Comparison of ENCODE assay signal across 8 cellular contexts in genomic region chr11:101127699-101128570, GRCh38. TPM values are rescaled to one million over a fixed set of nuclear protein-coding genes. Genes with fewer than 3 reads are reported as not detected.
DNase-seq lines count a peak whose midpoint lies in the region; ATAC-seq and TF ChIP-seq lines count a peak whose summit lies in the region.

No MANE protein-coding gene starts in this region.

- no peaks in the 10 kb centered on the region for H3K36me3 ChIP-seq in suprapubic skin

- no peak for TF ChIP-seq POLR2A in suprapubic skin (IDR thresholded peaks at IDR 0.05)

- peaks cover 14% of the 10 kb centered on the region for H3K4me1 Mint-ChIP-seq in brain
- no peaks in the 10 kb centered on the region for H3K4me1 Mint-ChIP-seq in T-helper 2 cell treated with Interferon-gamma antibody and Interleukin-4, amounts not matched to agents 5 μg/mL and 100 μg/mL, for 36 hours (ENCODE audit: low read depth)

- H3K27ac ChIP-seq in suprapubic skin: peak overlapping the region; percentile 59

- H3K27me3 Mint-ChIP-seq in brain: peaks cover 91% of the 10 kb centered on the region
- peaks cover 29% of the 10 kb centered on the region for H3K27me3 Mint-ChIP-seq in T-helper 2 cell treated with Interferon-gamma antibody and Interleukin-4, amounts not matched to agents 5 μg/mL and 100 μg/mL, for 36 hours (ENCODE audit: low read depth)

- H3K4me3 Mint-ChIP-seq in brain: peak overlapping the region; percentile 70 to 89 (median 78)
- no peak overlapping the region for H3K4me3 Mint-ChIP-seq in T-helper 2 cell treated with Interferon-gamma antibody and Interleukin-4, amounts not matched to agents 5 μg/mL and 100 μg/mL, for 36 hours

- peak; percentile 71 for ATAC-seq in left colon

- no peak for TF ChIP-seq EP300 in suprapubic skin (IDR thresholded peaks at IDR 0.05)

- intact Hi-C loops in left colon (cut with DNase I, micrococcal nuclease): no loop called here

- DNase-seq in NCI-H1417 (lab: John Stamatoyannopoulos, UW) (peak; percentile 32 to 67 (median 67)), NCI-H1417 treated with DMSO at 0.1 percent for 48 hours (lab: John Stamatoyannopoulos, UW) (no peak), left colon (peak in 1 of 2 donors; percentile 32), suprapubic skin (ENCODE audit: low spot score in 2 of 2) (peak; percentile 63 to 79), GM19238 (ENCODE audit: insufficient read length, low spot score) (no peak)
- DNase-seq in stimulated activated CD4-positive, alpha-beta T cell treated with anti-CD3 and anti-CD28 coated beads, Interleukin-12 subunit alpha, Interleukin-12 subunit beta, amount 100 ng/mL, for 4 hours: no peak
- no peak for DNase-seq in T-helper 2 cell treated with Interferon-gamma antibody and Interleukin-4, amounts not matched to agents 5 μg/mL and 100 μg/mL, for 36 hours (ENCODE audit: low spot score)

- H3K4me1 ChIP-seq in suprapubic skin: peaks cover 30% of the 10 kb centered on the region

- peaks cover 53% of the 10 kb centered on the region for H3K27me3 ChIP-seq in suprapubic skin

- H3K36me3 Mint-ChIP-seq in brain: no peaks in the 10 kb centered on the region
- no peaks in the 10 kb centered on the region for H3K36me3 Mint-ChIP-seq in T-helper 2 cell treated with Interferon-gamma antibody and Interleukin-4, amounts not matched to agents 5 μg/mL and 100 μg/mL, for 36 hours (ENCODE audit: low read depth)

- TF ChIP-seq CTCF in brain (conservative IDR thresholded peaks at IDR 0.05) (no peak), suprapubic skin (IDR thresholded peaks at IDR 0.05) (no peak)

- H3K4me3 ChIP-seq in suprapubic skin: peak overlapping the region; percentile 61

- no peak overlapping the region for H3K27ac Mint-ChIP-seq in brain
- H3K27ac Mint-ChIP-seq in T-helper 2 cell treated with Interferon-gamma antibody and Interleukin-4, amounts not matched to agents 5 μg/mL and 100 μg/mL, for 36 hours: no peak overlapping the region

- peaks cover 0 to 4% (median 0%) of the 10 kb centered on the region in 5 experiments for H3K9me3 Mint-ChIP-seq in brain
- H3K9me3 Mint-ChIP-seq in T-helper 2 cell treated with Interferon-gamma antibody and Interleukin-4, amounts not matched to agents 5 μg/mL and 100 μg/mL, for 36 hours: no peaks in the 10 kb centered on the region

- no peaks in the 10 kb centered on the region for H3K9me3 ChIP-seq in suprapubic skin

- WGBS in suprapubic skin: 11% methylated on average over 21 of the region's 93 CpGs

RNA-seq across cellular contexts. Expression of gene PGR, which starts 1.7 kb away (rescaled TPM):
- not detected for polyA plus RNA-seq in brain (ENCODE audit: insufficient read depth, low read depth, low replicate concordance)
- total RNA-seq in left colon (under 1 TPM; 0.31 to 0.87 TPM), suprapubic skin (under 1 TPM; 0.18 to 0.80 (median 0.53) TPM)

Comparison
In these comparisons a context has a peak if more than half of its experiments do, and no peak if none do; other contexts are left out.
1. DNase-seq: peak in NCI-H1417 (3 of 3) and suprapubic skin (2 of 2); none in NCI-H1417 treated with DMSO at 0.1 percent for 48 hours (single experiment), stimulated activated CD4-positive, alpha-beta T cell treated with anti-CD3 and anti-CD28 coated beads, Interleukin-12 subunit alpha, Interleukin-12 subunit beta, amount 100 ng/mL, for 4 hours (single experiment), GM19238 (single experiment) and T-helper 2 cell treated with Interferon-gamma antibody and Interleukin-4, amounts not matched to agents 5 μg/mL and 100 μg/mL, for 36 hours (single experiment).